9 cellular contexts compared by ENCODE assay signal in genomic region chr15:62758126-62758951, GRCh38.
DNase-seq lines count a peak whose midpoint lies in the region; ATAC-seq and TF ChIP-seq lines count a peak whose summit lies in the region.
"Had no signal": no experiment of that assay in that cellular context is flagged by ENCODE, and none has a peak within 500 bp of the region (broad histone marks: within the 10 kb centered on the region; RNA-seq: fewer than 3 reads in every experiment).

No MANE protein-coding gene starts in this region.

- no peak for TF ChIP-seq CTCF in neural progenitor cell (IDR thresholded peaks at IDR 0.05)

- H3K9me3 ChIP-seq in SJSA1 (replicated peaks) (no peaks in the 10 kb centered on the region), neural progenitor cell (ENCODE audit: low read depth) (no peaks in the 10 kb centered on the region)

- H3K27ac ChIP-seq in SJSA1 (peak overlapping the region; percentile 17), neural progenitor cell (no peak overlapping the region)

- H3K4me1 ChIP-seq in SJSA1 (replicated peaks) (peaks cover 19% of the 10 kb centered on the region), neural progenitor cell (peaks cover 31% of the 10 kb centered on the region)

- H3F3A ChIP-seq in neural progenitor cell (ENCODE audit: low read depth), result peaks cover 28% of the 10 kb centered on the region

- POLR2A ChIA-PET in naive thymus-derived CD8-positive, alpha-beta T cell (lab: Charles Lee), result interaction anchor here (0.6 kb wide), 1 partner anchor 29 kb away, joined by 7 read pairs; no protein-coding TSS in a partner anchor

- H3K27me3 ChIP-seq in SJSA1 (replicated peaks), result no peaks in the 10 kb centered on the region
- H3K27me3 ChIP-seq in neural progenitor cell, result peaks cover 25% of the 10 kb centered on the region

- H3K4me1 Mint-ChIP-seq in neural progenitor cell, result peaks cover 51% of the 10 kb centered on the region
- H3K4me1 Mint-ChIP-seq in naive thymus-derived CD8-positive, alpha-beta T cell, result no peaks in the 10 kb centered on the region
- H3K4me1 Mint-ChIP-seq: central memory CD8-positive, alpha-beta T cell had no signal

- H3K36me3 Mint-ChIP-seq in neural progenitor cell, result peaks cover 25% of the 10 kb centered on the region
- no peaks in the 10 kb centered on the region for H3K36me3 Mint-ChIP-seq in naive thymus-derived CD8-positive, alpha-beta T cell

- peak overlapping the region; percentile 54 for H3K4me2 ChIP-seq in neural progenitor cell

- H4K20me1 ChIP-seq in neural progenitor cell (ENCODE audit: low read depth), result peaks cover 27% of the 10 kb centered on the region

- H3K36me3 ChIP-seq in SJSA1 (peaks cover 9% of the 10 kb centered on the region), neural progenitor cell (no peaks in the 10 kb centered on the region)

- ATAC-seq in GM21526 (IDR thresholded peaks at IDR 0.05; ENCODE audit: low FRiP score, unreplicated experiment) (no peak), GM19395 (IDR thresholded peaks at IDR 0.05; ENCODE audit: unreplicated experiment) (no peak)
- ATAC-seq in naive thymus-derived CD8-positive, alpha-beta T cell, result no peak

- DNase-seq in AG08395 (ENCODE audit: low spot score) (peak; percentile 94), SJSA1 (ENCODE audit: low read depth in 1 of 2, low spot score in 2 of 2) (peak; percentile 66 to 70), fibroblast of the conjunctiva (ENCODE audit: low read depth) (peak; percentile 71), neural progenitor cell (ENCODE audit: low spot score) (peak; percentile 72), NCI-H526 (lab: John Stamatoyannopoulos, UW) (no peak)
- DNase-seq in naive thymus-derived CD8-positive, alpha-beta T cell, result no peak

- H3K27ac Mint-ChIP-seq in neural progenitor cell, result peak overlapping the region; percentile 91
- H3K27ac Mint-ChIP-seq in naive thymus-derived CD8-positive, alpha-beta T cell, result no peak overlapping the region

- H3K27me3 Mint-ChIP-seq in neural progenitor cell (ENCODE audit: insufficient read depth, low read depth), result peaks cover 2% of the 10 kb centered on the region
- H3K27me3 Mint-ChIP-seq in naive thymus-derived CD8-positive, alpha-beta T cell, result no peaks in the 10 kb centered on the region

- H3K4me3 ChIP-seq in SJSA1, result no peak overlapping the region
- no peak overlapping the region for H3K4me3 ChIP-seq in neural progenitor cell

- H3K4me3 Mint-ChIP-seq in neural progenitor cell, result peak overlapping the region; percentile 12
- no peak overlapping the region for H3K4me3 Mint-ChIP-seq in naive thymus-derived CD8-positive, alpha-beta T cell
- H3K4me3 Mint-ChIP-seq: central memory CD8-positive, alpha-beta T cell had no signal

- no peaks in the 10 kb centered on the region for H3K9me3 Mint-ChIP-seq in neural progenitor cell
- no peaks in the 10 kb centered on the region for H3K9me3 Mint-ChIP-seq in naive thymus-derived CD8-positive, alpha-beta T cell
- H3K9me3 Mint-ChIP-seq: central memory CD8-positive, alpha-beta T cell had no signal

- no peak overlapping the region for H3K9ac ChIP-seq in neural progenitor cell

- no peak overlapping the region for H2AFZ ChIP-seq in neural progenitor cell (replicated peaks)

- H3K79me2 ChIP-seq in neural progenitor cell (ENCODE audit: low read depth), result no peaks in the 10 kb centered on the region

Comparison
In these comparisons a context has a peak if more than half of its experiments do, and no peak if none do; other contexts are left out.
1. DNase-seq: peak in AG08395 (single experiment), SJSA1 (2 of 2), fibroblast of the conjunctiva (single experiment) and neural progenitor cell (single experiment); none in NCI-H526 (0 of 2) and naive thymus-derived CD8-positive, alpha-beta T cell (0 of 10).